14 cellular contexts compared by ENCODE assay signal in the genomic region with DNA sequence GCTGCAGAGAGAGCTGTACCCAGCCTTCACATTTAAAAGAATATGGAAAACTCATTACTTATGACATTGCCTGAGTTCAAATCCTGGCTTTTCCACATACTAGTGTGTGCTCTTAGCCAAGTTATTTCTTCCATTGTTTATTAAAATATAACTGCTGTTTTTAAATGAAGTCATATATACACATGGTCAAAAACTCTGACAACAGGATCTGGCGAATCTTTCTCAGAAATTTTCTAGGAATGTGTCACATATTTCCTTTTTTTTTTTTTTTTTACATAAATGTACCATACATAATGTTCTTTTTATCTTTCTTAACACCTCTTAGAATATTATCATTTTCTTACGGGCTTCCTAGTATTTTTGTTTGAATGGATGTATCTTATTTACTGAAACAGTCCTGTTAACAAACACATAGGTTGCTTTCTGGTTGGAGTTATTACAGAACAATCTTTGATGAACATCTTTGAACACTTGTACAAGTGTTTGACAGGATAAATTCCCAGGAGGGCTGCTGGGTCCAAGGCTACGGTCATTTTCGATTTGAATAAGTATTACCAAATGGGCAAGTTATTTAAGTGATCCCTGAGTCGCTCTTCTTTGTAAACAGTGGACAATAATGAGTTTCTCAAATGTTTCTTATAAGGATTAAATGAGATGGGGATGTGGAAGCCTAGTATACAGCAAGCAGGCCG. TPM values are rescaled to one million over a fixed set of nuclear protein-coding genes. Genes with fewer than 3 reads are reported as not detected.
DNase-seq lines count a peak whose midpoint lies in the region; ATAC-seq and TF ChIP-seq lines count a peak whose summit lies in the region.
"Had no signal": no experiment of that assay in that cellular context is flagged by ENCODE, and none has a peak within 500 bp of the region (broad histone marks: within the 10 kb centered on the region; RNA-seq: fewer than 3 reads in every experiment).

No MANE protein-coding gene starts in this region.

- peak overlapping the region; percentile 88 for H3K27ac ChIP-seq in Panc1 (ENCODE audit: low read length)
- H3K27ac ChIP-seq: HL-60, SK-N-MC had no signal

- TF ChIP-seq CTCF in Panc1 (IDR thresholded peaks at IDR 0.05) (no peak), endothelial cell (IDR thresholded peaks at IDR 0.05; ENCODE audit: unreplicated experiment) (no peak)

- H3K36me3 Mint-ChIP-seq in activated T-cell treated with anti-CD3 and anti-CD28 coated beads, Interleukin-2, amount 50 U/mL, for 4 hours (ENCODE audit: insufficient read depth): no peaks in the 10 kb centered on the region
- H3K36me3 Mint-ChIP-seq in endothelial cell (ENCODE audit: low read depth, unreplicated experiment): peaks cover 20% of the 10 kb centered on the region
- peaks cover 41% of the 10 kb centered on the region for H3K36me3 Mint-ChIP-seq in stimulated activated effector memory CD8-positive, alpha-beta T cell treated with anti-CD3 and anti-CD28 coated beads, Interleukin-12 subunit alpha, Interleukin-12 subunit beta, amount 100 ng/mL, for 72 hours

- in situ Hi-C loops in Panc1 (cut with HindIII; ENCODE audit: low pct_unique_long_range_greater_than_20kb, low sequenced_read_pairs): no loop called here

- no peaks in the 10 kb centered on the region for H3K27me3 ChIP-seq in Panc1 (ENCODE audit: control insufficient read depth, insufficient read depth, low read length)

- peak overlapping the region; percentile 77 for H3K4me3 Mint-ChIP-seq in activated T-cell treated with anti-CD3 and anti-CD28 coated beads, Interleukin-2, amount 50 U/mL, for 4 hours
- peak overlapping the region; percentile 92 for H3K4me3 Mint-ChIP-seq in endothelial cell (ENCODE audit: unreplicated experiment)
- peak overlapping the region; percentile 83 for H3K4me3 Mint-ChIP-seq in stimulated activated effector memory CD8-positive, alpha-beta T cell treated with anti-CD3 and anti-CD28 coated beads, Interleukin-12 subunit alpha, Interleukin-12 subunit beta, amount 100 ng/mL, for 72 hours

- peaks cover 6% of the 10 kb centered on the region for H3K4me1 ChIP-seq in Panc1 (ENCODE audit: control insufficient read depth, insufficient read depth, low read length)

- H3K27me3 Mint-ChIP-seq in activated T-cell treated with anti-CD3 and anti-CD28 coated beads, Interleukin-2, amount 50 U/mL, for 4 hours (ENCODE audit: low read depth): peaks cover 3% of the 10 kb centered on the region
- H3K27me3 Mint-ChIP-seq in endothelial cell (ENCODE audit: unreplicated experiment): peaks cover 16% of the 10 kb centered on the region

- DNase-seq in activated T-cell treated with anti-CD3 and anti-CD28 coated beads, Interleukin-2, amount 50 U/mL, for 4 hours: no peak
- DNase-seq in activated T-cell treated with anti-CD3 and anti-CD28 coated beads, Interleukin-2, amount 50 U/mL, for 48 hours: no peak
- DNase-seq in Panc1 (ENCODE audit: low read depth, low spot score): no peak
- no peak for DNase-seq in endothelial cell (ENCODE audit: low spot score)
- DNase-seq in stimulated activated effector memory CD8-positive, alpha-beta T cell treated with anti-CD3 and anti-CD28 coated beads, Interleukin-12 subunit alpha, Interleukin-12 subunit beta, amount 100 ng/mL, for 72 hours (ENCODE audit: low spot score in 2 of 2): no peak
- no peak for DNase-seq in activated gamma-delta T cell (lab: John Stamatoyannopoulos, UW)
- no peak for DNase-seq in GM19240 (ENCODE audit: insufficient read length, low spot score)
- DNase-seq: amygdala; DMS79; effector CD8-positive, alpha-beta T cell had no signal

- POLR2A ChIA-PET in Panc1 (lab: Charles Lee): interaction anchor here (0.6 kb wide), 1 partner anchor 462 kb away, joined by 5 read pairs; no protein-coding TSS in a partner anchor

- H3K27ac Mint-ChIP-seq in endothelial cell (ENCODE audit: unreplicated experiment): peak overlapping the region; percentile 87
- peak overlapping the region; percentile 99 for H3K27ac Mint-ChIP-seq in stimulated activated effector memory CD8-positive, alpha-beta T cell treated with anti-CD3 and anti-CD28 coated beads, Interleukin-12 subunit alpha, Interleukin-12 subunit beta, amount 100 ng/mL, for 72 hours

- CTCF ChIA-PET in Panc1 (lab: Charles Lee): no interaction called here

- H3K4me3 ChIP-seq in Panc1 (ENCODE audit: low read depth in 2 of 2, low read length in 2 of 2): no peak overlapping the region
- H3K4me3 ChIP-seq: SK-N-MC had no signal

- ATAC-seq in activated T-cell treated with anti-CD3 and anti-CD28 coated beads, Interleukin-2, amount 50 U/mL, for 4 hours: no peak
- ATAC-seq in Panc1 (no peak), GM21529 (IDR thresholded peaks at IDR 0.05; ENCODE audit: unreplicated experiment) (no peak)
- ATAC-seq in stimulated activated effector memory CD8-positive, alpha-beta T cell treated with anti-CD3 and anti-CD28 coated beads, Interleukin-12 subunit alpha, Interleukin-12 subunit beta, amount 100 ng/mL, for 72 hours: no peak
- ATAC-seq: left lobe of liver had no signal

- peaks cover 39% of the 10 kb centered on the region for H3K4me1 Mint-ChIP-seq in activated T-cell treated with anti-CD3 and anti-CD28 coated beads, Interleukin-2, amount 50 U/mL, for 4 hours (ENCODE audit: low read depth)
- peaks cover 37% of the 10 kb centered on the region for H3K4me1 Mint-ChIP-seq in endothelial cell (ENCODE audit: unreplicated experiment)
- peaks cover 33% of the 10 kb centered on the region for H3K4me1 Mint-ChIP-seq in stimulated activated effector memory CD8-positive, alpha-beta T cell treated with anti-CD3 and anti-CD28 coated beads, Interleukin-12 subunit alpha, Interleukin-12 subunit beta, amount 100 ng/mL, for 72 hours

- H3K9me3 ChIP-seq in Panc1 (ENCODE audit: control insufficient read depth, insufficient read depth, low read depth, low read length): no peaks in the 10 kb centered on the region

- H3K9me3 Mint-ChIP-seq in activated T-cell treated with anti-CD3 and anti-CD28 coated beads, Interleukin-2, amount 50 U/mL, for 4 hours: no peaks in the 10 kb centered on the region
- no peaks in the 10 kb centered on the region for H3K9me3 Mint-ChIP-seq in endothelial cell (ENCODE audit: unreplicated experiment)
- no peaks in the 10 kb centered on the region for H3K9me3 Mint-ChIP-seq in stimulated activated effector memory CD8-positive, alpha-beta T cell treated with anti-CD3 and anti-CD28 coated beads, Interleukin-12 subunit alpha, Interleukin-12 subunit beta, amount 100 ng/mL, for 72 hours

- TSS peak; percentile 97 for BruUV-seq in Panc1 (replicated peaks; lab: Mats Ljungman, UMichigan)

- intact Hi-C loops in Panc1 (cut with micrococcal nuclease; ENCODE audit: unreplicated experiment): no loop called here

- H3K36me3 ChIP-seq in Panc1 (ENCODE audit: control insufficient read depth, insufficient read depth, low read length): no peaks in the 10 kb centered on the region

RNA-seq across cellular contexts. Expression of a gene that starts 1.6 kb away (rescaled TPM):
- 10 to 100 TPM; 39.0 to 52.5 (median 42.8) TPM for total RNA-seq in activated T-cell treated with anti-CD3 and anti-CD28 coated beads, Interleukin-2, amount 50 U/mL, for 4 hours
- total RNA-seq in Panc1 (2021; ENCODE audit: unreplicated experiment) (46.0 TPM), endothelial cell (ENCODE audit: unreplicated experiment) (68.6 TPM)
- 37.4 TPM for polyA plus RNA-seq in Panc1 (2012; ENCODE audit: insufficient read length)
